1 cellular context compared by ENCODE assay signal in genomic region chr16:143456-143855, GRCh38.
A peak's percentile ranks its signal among the peaks of the same experiment; 100 is the strongest.
TF ChIP-seq lines count a peak whose summit lies in the region.

No MANE protein-coding gene starts in this region.

TF ChIP-seq in K562, 482 proteins besides CTCF, POLR2A, EP300 and RAD21:
- peak; percentile 3 for TF ChIP-seq RBBP5 (IDR thresholded peaks at IDR 0.05; ENCODE audit: borderline replicate concordance, insufficient read depth, low read length, poor library complexity, severe bottlenecking)
- TF ChIP-seq GATAD2A (IDR thresholded peaks at IDR 0.05): 0 out of 2 replicates have a peak, but pooled peaks have one; percentile 39
- TF ChIP-seq FOXK1 (CRISPR knock-in tag; IDR thresholded peaks at IDR 0.05; ENCODE audit: borderline replicate concordance): no peak
- TF ChIP-seq RBFOX2 (IDR thresholded peaks at IDR 0.05; ENCODE audit: low read depth, low read length): 0 out of 2 replicates have a peak, but pooled peaks have one; percentile 21
- peak; percentile 6; the same call in 1 of the 2 replicates for TF ChIP-seq ZFX (CRISPR knock-in tag; IDR thresholded peaks at IDR 0.05)
- 0 out of 2 replicates have a peak, but pooled peaks have one; percentile 4 for TF ChIP-seq BHLHE40 (IDR thresholded peaks at IDR 0.05; ENCODE audit: low read length)
- TF ChIP-seq NRF1 (conservative IDR thresholded peaks at IDR 0.05 in 1 of 2, IDR thresholded peaks at IDR 0.05 in 1 of 2): 0 out of 4 replicates have a peak, but pooled peaks have one; percentile 8 to 22
- no peak for TF ChIP-seq SUPT5H (IDR thresholded peaks at IDR 0.05)
- no peak for TF ChIP-seq SIX5 (IDR thresholded peaks at IDR 0.05; ENCODE audit: borderline replicate concordance in 1 of 2, insufficient read depth in 1 of 2, low read depth in 1 of 2, low read length in 2 of 2)
- no peak for TF ChIP-seq NCOR1 (IDR thresholded peaks at IDR 0.05)
- TF ChIP-seq JUND (IDR thresholded peaks at IDR 0.05; ENCODE audit: borderline replicate concordance, low read depth, low read length): no peak
- TF ChIP-seq JUND (tag; IDR thresholded peaks at IDR 0.05; ENCODE audit: borderline replicate concordance, low read depth, low read length): no peak
- TF ChIP-seq MGA (IDR thresholded peaks at IDR 0.05): 0 out of 2 replicates have a peak, but pooled peaks have one; percentile 7
- TF ChIP-seq NFRKB (IDR thresholded peaks at IDR 0.05; ENCODE audit: low read depth): 0 out of 2 replicates have a peak, but pooled peaks have one; percentile 7
- peak; percentile 8; the same call in 1 of the 2 replicates for TF ChIP-seq SMAD4 (CRISPR knock-in tag; conservative IDR thresholded peaks at IDR 0.05)
- peak in 1 of 2 experiments; percentile 10 for TF ChIP-seq AFF1 (IDR thresholded peaks at IDR 0.05; ENCODE audit: low read depth in 1 of 2, partially characterized antibody in 2 of 2)
- peak; percentile 2 for TF ChIP-seq CHD1 (IDR thresholded peaks at IDR 0.05; ENCODE audit: low read length)
- peak; percentile 35; the same call in 1 of the 2 replicates for TF ChIP-seq GTF2A2 (tag; IDR thresholded peaks at IDR 0.05)
